ENCODE assay signal across 30 cellular contexts in the genomic region with DNA sequence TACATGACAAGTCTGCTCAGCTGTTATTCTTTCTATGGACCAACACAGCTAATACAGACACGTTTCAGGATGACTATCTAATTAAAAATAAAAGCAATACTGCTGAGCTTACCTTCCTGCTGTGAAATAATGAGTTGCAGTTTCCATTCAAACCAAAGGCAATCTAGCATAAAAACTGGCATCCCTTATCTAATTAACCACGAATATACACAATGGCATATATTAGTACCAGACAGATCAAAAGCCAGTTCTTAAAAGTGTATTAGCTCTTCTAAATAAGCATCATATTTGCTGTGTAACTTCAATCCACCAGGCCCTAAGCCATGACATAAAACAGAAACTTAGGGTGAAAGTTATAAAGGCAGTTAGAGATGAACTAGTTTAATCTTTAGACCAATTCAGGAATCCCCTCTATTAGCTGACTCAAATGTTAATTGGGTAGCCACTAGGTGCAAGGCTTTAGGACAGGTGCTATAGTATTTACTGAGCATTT. TPM values are rescaled to one million over a fixed set of nuclear protein-coding genes. Genes with fewer than 3 reads are reported as not detected.
A peak's percentile ranks its signal among the peaks of the same experiment; 100 is the strongest.
DNase-seq lines count a peak whose midpoint lies in the region; ATAC-seq and TF ChIP-seq lines count a peak whose summit lies in the region.
"Had no signal": no experiment of that assay in that cellular context is flagged by ENCODE, and none has a peak within 500 bp of the region (broad histone marks: within the 10 kb centered on the region; RNA-seq: fewer than 3 reads in every experiment).

No MANE protein-coding gene starts in this region.

- H3K36me3 ChIP-seq in right atrium auricular region, result no peaks in the 10 kb centered on the region
- H3K36me3 ChIP-seq: ascending aorta, gastroesophageal sphincter, HAP-1, prostate gland, sigmoid colon, SJCRH30, upper lobe of left lung had no signal

- no peak for TF ChIP-seq CTCF in right atrium auricular region (IDR thresholded peaks at IDR 0.05)

- H3K9me3 ChIP-seq in right atrium auricular region, result no peaks in the 10 kb centered on the region
- H3K9me3 ChIP-seq: ascending aorta, gastroesophageal sphincter, HAP-1, prostate gland, sigmoid colon, SJCRH30, upper lobe of left lung had no signal

- peak; percentile 63 to 73 for ATAC-seq in activated CD4-positive, CD25-positive, alpha-beta regulatory T cell treated with anti-CD3 and anti-CD28 coated beads, Interleukin-2, amount 50 U/mL, for 24 hours
- peak; percentile 54 for ATAC-seq in HG02759 (IDR thresholded peaks at IDR 0.05; ENCODE audit: unreplicated experiment)
- ATAC-seq: gastroesophageal sphincter had no signal

- H3K4me3 ChIP-seq in right atrium auricular region, result no peak overlapping the region
- H3K4me3 ChIP-seq: ascending aorta, gastroesophageal sphincter, HAP-1, prostate gland, sigmoid colon, SJCRH30, upper lobe of left lung had no signal

- no peaks in the 10 kb centered on the region for H3K27me3 ChIP-seq in right atrium auricular region
- H3K27me3 ChIP-seq: ascending aorta, gastroesophageal sphincter, sigmoid colon, SJCRH30, upper lobe of left lung had no signal

- H3K27ac ChIP-seq in right atrium auricular region, result no peak overlapping the region
- H3K27ac ChIP-seq: ascending aorta, gastroesophageal sphincter, prostate gland, sigmoid colon, SJCRH30, upper lobe of left lung had no signal

- no peak for DNase-seq in activated CD4-positive, CD25-positive, alpha-beta regulatory T cell treated with anti-CD3 and anti-CD28 coated beads, Interleukin-2, amount 50 U/mL, for 72 hours
- peak; percentile 7 for DNase-seq in NCI-H146 (lab: John Stamatoyannopoulos, UW)
- no peak for DNase-seq in right atrium auricular region (ENCODE audit: low spot score)
- no peak for DNase-seq in NCI-H1436 treated with DMSO at 0.1 percent for 48 hours (lab: John Stamatoyannopoulos, UW)
- DNase-seq in medulla oblongata (ENCODE audit: extremely low spot score), result no peak
- no peak for DNase-seq in activated gamma-delta T cell treated with Interleukin-2 at 50 U/mL for 16 hours
- DNase-seq: 8988T; activated CD4-positive, alpha-beta T cell treated with anti-CD3 and anti-CD28 coated beads, Interleukin-2, amount 50 U/mL, for 1 hour; activated gamma-delta T cell; activated T-cell treated with anti-CD3 and anti-CD28 coated beads, Interleukin-2, amount 50 U/mL, for 1 hour; C1 segment of cervical spinal cord; COR-L47; DMS53; naive B cell; NCI-H1417 treated with DMSO at 0.1 percent for 48 hours; NCI-H446 treated with DMSO at 0.1 percent for 48 hours; NCI-H82; occipital lobe; sigmoid colon; SJCRH30; stimulated activated CD4-positive, alpha-beta T cell treated with anti-CD3 and anti-CD28 coated beads, Interleukin-4, amount 100 ng/mL, for 1 hour; SW 1271; T-helper 9 cell; upper lobe of left lung had no signal

- no peaks in the 10 kb centered on the region for H3K4me1 ChIP-seq in right atrium auricular region
- H3K4me1 ChIP-seq: ascending aorta, gastroesophageal sphincter, HAP-1, prostate gland, sigmoid colon, SJCRH30, upper lobe of left lung had no signal

RNA-seq across cellular contexts. Expression of a gene that starts 20.6 kb away (rescaled TPM):
- total RNA-seq in right atrium auricular region, result 1 to 10 TPM; 2.8 to 3.5 TPM

RNA-seq across cellular contexts. Expression of a gene that starts 29.5 kb away (rescaled TPM):
- total RNA-seq in right atrium auricular region, result 1 to 10 TPM; 1.4 to 1.9 TPM
- total RNA-seq: ascending aorta, occipital lobe had no signal

RNA-seq across cellular contexts. Expression of a gene that starts 29.7 kb away (rescaled TPM):
- 10 to 100 TPM in 1 of 2 donors, 1 to 10 TPM in 1; 9.8 to 13.7 TPM for total RNA-seq in right atrium auricular region

RNA-seq across cellular contexts. Expression of a gene that starts 51.3 kb away (rescaled TPM):
- total RNA-seq in right atrium auricular region, result 100 to 1,000 TPM; 371 to 655 TPM
